28 cellular contexts compared by ENCODE assay signal in the genomic region with DNA sequence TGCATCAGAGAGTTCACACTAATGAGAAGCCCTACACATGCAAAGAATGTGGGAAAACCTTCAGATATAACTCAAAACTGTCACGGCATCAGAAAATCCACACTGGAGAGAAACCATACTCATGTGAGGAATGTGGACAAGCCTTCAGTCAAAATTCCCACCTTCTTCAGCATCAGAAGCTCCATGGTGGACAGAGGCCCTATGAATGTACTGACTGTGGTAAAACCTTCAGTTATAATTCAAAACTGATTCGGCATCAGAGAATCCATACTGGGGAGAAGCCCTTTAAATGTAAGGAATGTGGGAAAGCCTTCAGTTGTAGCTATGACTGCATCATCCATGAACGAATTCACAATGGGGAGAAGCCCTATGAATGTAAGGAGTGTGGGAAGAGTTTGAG. TPM values are rescaled to one million over a fixed set of nuclear protein-coding genes. Genes with fewer than 3 reads are reported as not detected.
A peak's percentile ranks its signal among the peaks of the same experiment; 100 is the strongest.
DNase-seq lines count a peak whose midpoint lies in the region; ATAC-seq, FAIRE-seq and TF ChIP-seq lines count a peak whose summit lies in the region.
"Had no signal": no experiment of that assay in that cellular context is flagged by ENCODE, and none has a peak within 500 bp of the region (broad histone marks: within the 10 kb centered on the region; RNA-seq: fewer than 3 reads in every experiment).

No MANE protein-coding gene starts in this region.

- no peaks in the 10 kb centered on the region for H4K20me1 ChIP-seq in K562 (replicated peaks; ENCODE audit: control insufficient read depth, insufficient read depth, low read length)
- H4K20me1 ChIP-seq: BLaER1 treated with 17β-estradiol and CSF1 and Interleukin-3, amounts not matched to agents 10 nM and 100 nM had no signal

- H3K4me1 ChIP-seq in breast epithelium (no peaks in the 10 kb centered on the region), K562 (replicated peaks in 1 of 2; ENCODE audit: control insufficient read depth in 2 of 2, insufficient read depth in 2 of 2, low read length in 2 of 2) (no peaks in the 10 kb centered on the region)
- H3K4me1 ChIP-seq: A549, Caco-2 had no signal

- H2AFZ ChIP-seq in K562 (ENCODE audit: low read depth, low read length), result no peak overlapping the region

- ATAC-seq in K562 (no peak), GM19467 (IDR thresholded peaks at IDR 0.05; ENCODE audit: unreplicated experiment) (no peak), HG02610 (IDR thresholded peaks at IDR 0.05; ENCODE audit: unreplicated experiment) (no peak)
- ATAC-seq: A549; CD8-positive, alpha-beta T cell; GM12878 had no signal

- H3K9me3 ChIP-seq in breast epithelium (peaks cover 23 to 28% of the 10 kb centered on the region in 2 donors), K562 (replicated peaks; ENCODE audit: control insufficient read depth, insufficient read depth, low read depth, low read length) (peaks cover 16% of the 10 kb centered on the region)
- H3K9me3 ChIP-seq: Caco-2 had no signal

- H3K27me3 ChIP-seq in breast epithelium (no peaks in the 10 kb centered on the region), K562 (ENCODE audit: control insufficient read depth in 2 of 2, insufficient read depth in 2 of 2, low read length in 2 of 2) (no peaks in the 10 kb centered on the region)
- H3K27me3 ChIP-seq: BLaER1 treated with 17β-estradiol and CSF1 and Interleukin-3, amounts not matched to agents 10 nM and 100 nM had no signal

- no peak overlapping the region for H3K27ac Mint-ChIP-seq in MCF 10A (ENCODE audit: low read depth, unreplicated experiment)
- H3K27ac Mint-ChIP-seq: B cell; CD4-positive, alpha-beta T cell; CD8-positive, alpha-beta T cell had no signal

- intact Hi-C loops in MCF 10A (cut with micrococcal nuclease), result no loop called here
- intact Hi-C loops in breast epithelium (cut with DNase I; ENCODE audit: low total_unique reads), result no loop called here
- intact Hi-C loops in K562 (cut with micrococcal nuclease), result no loop called here

- in situ Hi-C loops in K562 (cut with MboI), result no loop called here

- BruUV-seq in MCF 10A (replicated peaks; lab: Mats Ljungman, UMichigan), result TSS peak; percentile 8
- BruUV-seq in K562 (replicated peaks; lab: Mats Ljungman, UMichigan), result no TSS peak

- peaks cover 24% of the 10 kb centered on the region for H3K9me3 Mint-ChIP-seq in MCF 10A (ENCODE audit: unreplicated experiment)

- no peak for TF ChIP-seq POLR2A in breast epithelium (IDR thresholded peaks at IDR 0.05)
- TF ChIP-seq POLR2A in K562 (conservative IDR thresholded peaks at IDR 0.05), result no peak

- peaks cover 18% of the 10 kb centered on the region for H3K36me3 ChIP-seq in breast epithelium
- peaks cover 40% of the 10 kb centered on the region for H3K36me3 ChIP-seq in K562 (ENCODE audit: control insufficient read depth, insufficient read depth, low read length)

- H3K4me2 ChIP-seq in K562 (ENCODE audit: insufficient read depth, low read length), result no peak overlapping the region
- H3K4me2 ChIP-seq: A549; BLaER1 treated with 17β-estradiol and CSF1 and Interleukin-3, amounts not matched to agents 10 nM and 100 nM had no signal

- TF ChIP-seq EP300 in K562 (IDR thresholded peaks at IDR 0.05; ENCODE audit: low read length), result no peak

- TF ChIP-seq RAD21 in K562 (CRISPR knock-in tag; conservative IDR thresholded peaks at IDR 0.05 in 1 of 2, IDR thresholded peaks at IDR 0.05 in 1 of 2), result no peak

- H3K4me3 ChIP-seq in breast epithelium (no peak overlapping the region), K562 (no peak overlapping the region)
- H3K4me3 ChIP-seq: A549, GM12878 had no signal

- CTCF ChIA-PET in MCF 10A (lab: Yijun Ruan, JAX), result interaction anchor here (0.9 kb wide), 1 partner anchor 160 kb away, joined by 3 read pairs; no protein-coding TSS in a partner anchor
- CTCF ChIA-PET in K562 (lab: Yijun Ruan, JAX; ENCODE audit: low intra/inter-chr PET ratio), result no interaction called here

- no peak for FAIRE-seq in K562 (lab: Jason Lieb, UNC)
- FAIRE-seq: A549, D721Med, GM12878, GM12892, GM18507 had no signal

- no peaks in the 10 kb centered on the region for H3K9me1 ChIP-seq in K562 (ENCODE audit: control insufficient read depth, insufficient read depth, low read length)

- H3K36me3 Mint-ChIP-seq in MCF 10A (ENCODE audit: insufficient read depth, unreplicated experiment), result peaks cover 63% of the 10 kb centered on the region

- no peak overlapping the region for H3K27ac ChIP-seq in breast epithelium
- H3K27ac ChIP-seq in K562 (ENCODE audit: extremely low read depth, low read depth, low read length), result no peak overlapping the region
- H3K27ac ChIP-seq: 22Rv1; A549; BLaER1 treated with 17β-estradiol and CSF1 and Interleukin-3, amounts not matched to agents 10 nM and 100 nM; C4-2B had no signal

- H3K4me1 Mint-ChIP-seq in MCF 10A (ENCODE audit: insufficient read depth, unreplicated experiment), result no peaks in the 10 kb centered on the region
- H3K4me1 Mint-ChIP-seq: B cell had no signal

- TF ChIP-seq CTCF in MCF 10A (IDR thresholded peaks at IDR 0.05; ENCODE audit: unreplicated experiment) (no peak), breast epithelium (IDR thresholded peaks at IDR 0.05) (no peak), K562 (IDR thresholded peaks at IDR 0.05 in 2 of 3, conservative IDR thresholded peaks at IDR 0.05 in 1 of 3; ENCODE audit: insufficient read depth in 2 of 3, low read depth in 1 of 3, low read length in 3 of 3) (no peak)

- no peak overlapping the region for H3K9ac ChIP-seq in K562 (ENCODE audit: insufficient read depth in 1 of 2, low read depth in 2 of 2, low read length in 2 of 2)
- H3K9ac ChIP-seq: BLaER1 treated with 17β-estradiol and CSF1 and Interleukin-3, amounts not matched to agents 10 nM and 100 nM had no signal

- DNase-seq in MCF 10A (ENCODE audit: unreplicated experiment) (no peak), breast epithelium (ENCODE audit: low spot score in 2 of 2) (no peak), K562 (ENCODE audit: extremely low read depth in 1 of 4, low spot score in 3 of 4) (no peak), dedifferentiated amniotic fluid mesenchymal stem cell (ENCODE audit: extremely low spot score) (peak; percentile 14), DMS 273 (lab: John Stamatoyannopoulos, UW; ENCODE audit: unreplicated experiment) (no peak)
- DNase-seq: AML-193; Caco-2; Calu3; CD4-positive, alpha-beta T cell; CD8-positive, alpha-beta T cell; DMS 273 treated with DMSO at 0.1 percent for 48 hours; DMS153; DMS53; DMS79; DND-41; EL; GDM1 had no signal

- no peak overlapping the region for H3K4me3 Mint-ChIP-seq in MCF 10A (ENCODE audit: unreplicated experiment)
- H3K4me3 Mint-ChIP-seq: B cell; CD4-positive, alpha-beta T cell; CD8-positive, alpha-beta T cell had no signal

- H3K79me2 ChIP-seq in K562 (ENCODE audit: control insufficient read depth, insufficient read depth, low read length), result no peaks in the 10 kb centered on the region

- no peaks in the 10 kb centered on the region for H3K27me3 Mint-ChIP-seq in MCF 10A (ENCODE audit: insufficient read depth, unreplicated experiment)
- H3K27me3 Mint-ChIP-seq: B cell; CD4-positive, alpha-beta T cell had no signal

- POLR2A ChIA-PET in MCF 10A (lab: Yijun Ruan, JAX), result interaction anchor here (0.5 to 1.7 kb wide), 3 partner anchors 9 to 1535 kb away, joined by 3 to 7 read pairs (median 3); a partner anchor contains a TSS
- POLR2A ChIA-PET in K562 (lab: Yijun Ruan, JAX), result interaction anchor here (0.5 to 1.5 kb wide), 4 partner anchors 30 to 146 kb away, joined by 3 to 4 read pairs (median 3); a partner anchor contains a TSS

- 70% methylated on average over 3 of the region's 3 CpGs for WGBS in K562 (ENCODE audit: insufficient coverage, low coverage, missing lambda C conversion rate)

RNA-seq across cellular contexts. Expression of a gene that starts 10.2 kb away (rescaled TPM):
- total RNA-seq in MCF 10A (2022), result 8.3 and 8.7 TPM in 2 replicates
- 1 to 10 TPM; 4.8 to 8.3 (median 6.2) TPM for total RNA-seq in breast epithelium
- 14.4 and 24.4 TPM in 2 replicates for total RNA-seq in K562 (2011; cell fraction: chromatin; rRNA removed; ENCODE audit: low replicate concordance)
- total RNA-seq in K562 (2011; cell fraction: nucleolus; rRNA removed), result 10.2 and 11.8 TPM in 2 replicates
- 13.6 and 14.7 TPM in 2 replicates for total RNA-seq in K562 (2011; cell fraction: nucleoplasm; rRNA removed)
- total RNA-seq in K562 (2014; rRNA removed), result 4.7 and 5.0 TPM in 2 replicates
- 6.3 and 6.4 TPM in 2 replicates for total RNA-seq in K562 (2014; rRNA removed; fragmentation: Illumina TruSeq; extraction: Trizol)
- 6.7 and 7.8 TPM in 2 replicates for total RNA-seq in K562 (2015; rRNA removed; fragmentation: Illumina TruSeq; extraction: Trizol)
- total RNA-seq in K562 (2021), result 8.8 and 10.5 TPM in 2 replicates
- polyA plus RNA-seq in K562 (2011; rRNA removed), result 7.3 and 9.1 TPM in 2 replicates
- polyA plus RNA-seq in K562 (2011; cell fraction: cytosol; rRNA removed), result 4.3 and 5.1 TPM in 2 replicates
- polyA plus RNA-seq in K562 (2011; cell fraction: nucleus; rRNA removed), result 7.1 and 7.3 TPM in 2 replicates
- 3.4 and 3.6 TPM in 2 replicates for polyA plus RNA-seq in K562 (2012)
- 7.3 and 7.4 TPM in 2 replicates for polyA plus RNA-seq in K562 (2014; fragmentation: Illumina TruSeq; extraction: Trizol)
- polyA plus RNA-seq in K562 (2014; fragmentation: Nextera tagmentation; extraction: Ambion mirVana), result 1 to 10 TPM; 1.3 to 1.5 TPM
- polyA plus RNA-seq in K562 (2014; rRNA removed), result 6.0 and 6.2 TPM in 2 replicates
- 18.5 and 22.4 TPM in 2 replicates for polyA minus RNA-seq in K562 (2011; rRNA and poly(A)+ RNA removed)
- 6.6 and 7.8 TPM in 2 replicates for polyA minus RNA-seq in K562 (2011; cell fraction: cytosol; rRNA and poly(A)+ RNA removed)
- 5.7 and 10.4 TPM in 2 replicates for polyA minus RNA-seq in K562 (2011; cell fraction: nucleus; rRNA and poly(A)+ RNA removed)

RNA-seq across cellular contexts. Expression of a gene that starts 18.7 kb away (rescaled TPM):
- 2.8 and 2.9 TPM in 2 replicates for total RNA-seq in MCF 10A (2022)
- 1 to 10 TPM in 2 of 3 donors, under 1 TPM in 1; 0.96 to 6.2 (median 4.1) TPM for total RNA-seq in breast epithelium
- 3.6 and 8.5 TPM in 2 replicates for total RNA-seq in K562 (2011; cell fraction: chromatin; rRNA removed; ENCODE audit: low replicate concordance)
- 3.2 and 3.3 TPM in 2 replicates for total RNA-seq in K562 (2011; cell fraction: nucleolus; rRNA removed)
- total RNA-seq in K562 (2011; cell fraction: nucleoplasm; rRNA removed), result 3.8 and 4.7 TPM in 2 replicates
- 2.9 and 3.4 TPM in 2 replicates for total RNA-seq in K562 (2014; rRNA removed)
- total RNA-seq in K562 (2014; rRNA removed; fragmentation: Illumina TruSeq; extraction: Trizol), result 4.9 and 5.5 TPM in 2 replicates
- total RNA-seq in K562 (2015; rRNA removed; fragmentation: Illumina TruSeq; extraction: Trizol), result 4.5 and 4.9 TPM in 2 replicates
- 3.3 and 5.7 TPM in 2 replicates for total RNA-seq in K562 (2021)
- polyA plus RNA-seq in K562 (2011; rRNA removed), result 1.5 and 2.2 TPM in 2 replicates
- polyA plus RNA-seq in K562 (2011; cell fraction: cytosol; rRNA removed), result 0.64 and 1.3 TPM in 2 replicates
- polyA plus RNA-seq in K562 (2011; cell fraction: nucleus; rRNA removed), result 0.94 and 1.5 TPM in 2 replicates
- 2.4 and 3.0 TPM in 2 replicates for polyA plus RNA-seq in K562 (2012)
- 3.0 and 3.4 TPM in 2 replicates for polyA plus RNA-seq in K562 (2014; fragmentation: Illumina TruSeq; extraction: Trizol)
- 1 to 10 TPM; 1.2 to 3.7 TPM for polyA plus RNA-seq in K562 (2014; fragmentation: Nextera tagmentation; extraction: Ambion mirVana)
- polyA plus RNA-seq in K562 (2014; rRNA removed), result 2.3 and 3.6 TPM in 2 replicates
- polyA minus RNA-seq in K562 (2011; rRNA and poly(A)+ RNA removed), result 2.8 and 4.8 TPM in 2 replicates
- 2.2 TPM in 1 of 2 replicates, not detected in the other for polyA minus RNA-seq in K562 (2011; cell fraction: cytosol; rRNA and poly(A)+ RNA removed)
- 1.1 and 1.2 TPM in 2 replicates for polyA minus RNA-seq in K562 (2011; cell fraction: nucleus; rRNA and poly(A)+ RNA removed)

RNA-seq across cellular contexts. Expression of a gene that starts 30.0 kb away (rescaled TPM):
- 3,024 and 3,432 TPM in 2 replicates for total RNA-seq in MCF 10A (2022)
- total RNA-seq in breast epithelium, result 100 to 1,000 TPM; 369 to 547 (median 461) TPM
- 226 and 269 TPM in 2 replicates for total RNA-seq in K562 (2011; cell fraction: chromatin; rRNA removed; ENCODE audit: low replicate concordance)
- total RNA-seq in K562 (2011; cell fraction: nucleolus; rRNA removed), result 253 and 260 TPM in 2 replicates
- total RNA-seq in K562 (2011; cell fraction: nucleoplasm; rRNA removed), result 327 and 490 TPM in 2 replicates
- total RNA-seq in K562 (2014; rRNA removed), result 1,465 and 1,933 TPM in 2 replicates
- total RNA-seq in K562 (2014; rRNA removed; fragmentation: Illumina TruSeq; extraction: Trizol), result 2,197 and 2,292 TPM in 2 replicates
- total RNA-seq in K562 (2015; rRNA removed; fragmentation: Illumina TruSeq; extraction: Trizol), result 1,893 and 1,905 TPM in 2 replicates
- 4,499 and 4,649 TPM in 2 replicates for total RNA-seq in K562 (2021)
- 851 and 1,014 TPM in 2 replicates for polyA plus RNA-seq in K562 (2011; rRNA removed)
- 509 and 510 TPM in 2 replicates for polyA plus RNA-seq in K562 (2011; cell fraction: cytosol; rRNA removed)
- 509 and 670 TPM in 2 replicates for polyA plus RNA-seq in K562 (2011; cell fraction: nucleus; rRNA removed)
- polyA plus RNA-seq in K562 (2012), result 2,787 and 4,013 TPM in 2 replicates
- 2,310 and 2,431 TPM in 2 replicates for polyA plus RNA-seq in K562 (2014; fragmentation: Illumina TruSeq; extraction: Trizol)
- polyA plus RNA-seq in K562 (2014; fragmentation: Nextera tagmentation; extraction: Ambion mirVana), result 1,000 to 10,000 TPM; 2,133 to 2,823 TPM
- 1,463 and 1,670 TPM in 2 replicates for polyA plus RNA-seq in K562 (2014; rRNA removed)
- 631 and 740 TPM in 2 replicates for polyA minus RNA-seq in K562 (2011; rRNA and poly(A)+ RNA removed)
- polyA minus RNA-seq in K562 (2011; cell fraction: cytosol; rRNA and poly(A)+ RNA removed), result 1,561 and 2,057 TPM in 2 replicates
- polyA minus RNA-seq in K562 (2011; cell fraction: nucleus; rRNA and poly(A)+ RNA removed), result 129 and 304 TPM in 2 replicates

RNA-seq across cellular contexts. Expression of a gene that starts 37.6 kb away (rescaled TPM):
- 39.6 and 44.5 TPM in 2 replicates for total RNA-seq in MCF 10A (2022)
- 10 to 100 TPM; 16.4 to 24.9 (median 17.3) TPM for total RNA-seq in breast epithelium
- total RNA-seq in K562 (2011; cell fraction: chromatin; rRNA removed; ENCODE audit: low replicate concordance), result 26.7 and 92.0 TPM in 2 replicates
- total RNA-seq in K562 (2011; cell fraction: nucleolus; rRNA removed), result 22.0 and 26.7 TPM in 2 replicates
- 41.6 and 57.6 TPM in 2 replicates for total RNA-seq in K562 (2011; cell fraction: nucleoplasm; rRNA removed)
- total RNA-seq in K562 (2014; rRNA removed), result 10.8 and 12.0 TPM in 2 replicates
- total RNA-seq in K562 (2014; rRNA removed; fragmentation: Illumina TruSeq; extraction: Trizol), result 20.8 and 22.3 TPM in 2 replicates
- 18.7 and 20.6 TPM in 2 replicates for total RNA-seq in K562 (2015; rRNA removed; fragmentation: Illumina TruSeq; extraction: Trizol)
- total RNA-seq in K562 (2021), result 22.4 and 22.5 TPM in 2 replicates
- 27.6 and 38.1 TPM in 2 replicates for polyA plus RNA-seq in K562 (2011; rRNA removed)
- polyA plus RNA-seq in K562 (2011; cell fraction: cytosol; rRNA removed), result 15.0 and 27.7 TPM in 2 replicates
- polyA plus RNA-seq in K562 (2011; cell fraction: nucleus; rRNA removed), result 44.3 and 50.0 TPM in 2 replicates
- polyA plus RNA-seq in K562 (2012), result 14.3 TPM in 2 replicates
- polyA plus RNA-seq in K562 (2014; fragmentation: Illumina TruSeq; extraction: Trizol), result 26.2 and 28.9 TPM in 2 replicates
- polyA plus RNA-seq in K562 (2014; fragmentation: Nextera tagmentation; extraction: Ambion mirVana), result 1 to 10 TPM; 4.7 to 7.3 TPM
- polyA plus RNA-seq in K562 (2014; rRNA removed), result 20.1 and 24.4 TPM in 2 replicates
- 33.7 and 34.3 TPM in 2 replicates for polyA minus RNA-seq in K562 (2011; rRNA and poly(A)+ RNA removed)
- polyA minus RNA-seq in K562 (2011; cell fraction: cytosol; rRNA and poly(A)+ RNA removed), result 13.7 and 14.9 TPM in 2 replicates
- polyA minus RNA-seq in K562 (2011; cell fraction: nucleus; rRNA and poly(A)+ RNA removed), result 14.8 and 23.0 TPM in 2 replicates
